ENCODE assay signal across 8 cellular contexts in genomic region chr2:213152065-213152794, GRCh38. TPM values are rescaled to one million over a fixed set of nuclear protein-coding genes. Genes with fewer than 3 reads are reported as not detected.
DNase-seq lines count a peak whose midpoint lies in the region; ATAC-seq and TF ChIP-seq lines count a peak whose summit lies in the region.

No MANE protein-coding gene starts in this region.

- peaks cover 50% of the 10 kb centered on the region for H3K4me1 Mint-ChIP-seq in activated naive CD8-positive, alpha-beta T cell (ENCODE audit: low read depth)
- H3K4me1 Mint-ChIP-seq in glutamatergic neuron (ENCODE audit: low read depth, unreplicated experiment), result peaks cover 18% of the 10 kb centered on the region

- peak overlapping the region; percentile 88 for H3K27ac Mint-ChIP-seq in activated naive CD8-positive, alpha-beta T cell
- H3K27ac Mint-ChIP-seq in glutamatergic neuron (ENCODE audit: unreplicated experiment), result no peak overlapping the region

- H3K27me3 Mint-ChIP-seq in activated naive CD8-positive, alpha-beta T cell, result peaks cover 17% of the 10 kb centered on the region
- H3K27me3 Mint-ChIP-seq in glutamatergic neuron (ENCODE audit: unreplicated experiment), result no peaks in the 10 kb centered on the region

- H3K4me3 Mint-ChIP-seq in activated naive CD8-positive, alpha-beta T cell, result peak overlapping the region; percentile 90
- peak overlapping the region; percentile 88 for H3K4me3 Mint-ChIP-seq in glutamatergic neuron (ENCODE audit: unreplicated experiment)

- no peak for TF ChIP-seq CTCF in glutamatergic neuron (IDR thresholded peaks at IDR 0.05; ENCODE audit: partially characterized antibody, unreplicated experiment)

- H3K36me3 Mint-ChIP-seq in activated naive CD8-positive, alpha-beta T cell, result no peaks in the 10 kb centered on the region
- no peaks in the 10 kb centered on the region for H3K36me3 Mint-ChIP-seq in glutamatergic neuron (ENCODE audit: unreplicated experiment)

- no peaks in the 10 kb centered on the region for H3K9me3 Mint-ChIP-seq in activated naive CD8-positive, alpha-beta T cell (ENCODE audit: low read depth)
- H3K9me3 Mint-ChIP-seq in glutamatergic neuron (ENCODE audit: unreplicated experiment), result peaks cover 3% of the 10 kb centered on the region

- ATAC-seq in GM18498 (IDR thresholded peaks at IDR 0.05; ENCODE audit: unreplicated experiment) (peak; percentile 16), HG02885 (IDR thresholded peaks at IDR 0.05; ENCODE audit: poor library complexity, unreplicated experiment) (peak; percentile 24)

- DNase-seq in AG20443 (ENCODE audit: low spot score), result peak; percentile 83
- peak; percentile 70 for DNase-seq in NCI-H345 (lab: John Stamatoyannopoulos, UW)
- DNase-seq in glutamatergic neuron, result peak; percentile 67
- peak in 43 of 56 donors; percentile 16 to 81 (median 63) for DNase-seq in nucleus accumbens (lab: John Stamatoyannopoulos, UW)
- DNase-seq in NCI-H2081 treated with DMSO at 0.1 percent for 48 hours (lab: John Stamatoyannopoulos, UW), result no peak

RNA-seq across cellular contexts. Expression of gene IKZF2, which starts 0.8 kb away (rescaled TPM):
- total RNA-seq in glutamatergic neuron (ENCODE audit: unreplicated experiment), result 1.8 TPM
